Comparison of ENCODE assay signal across 8 cellular contexts in the genomic region with DNA sequence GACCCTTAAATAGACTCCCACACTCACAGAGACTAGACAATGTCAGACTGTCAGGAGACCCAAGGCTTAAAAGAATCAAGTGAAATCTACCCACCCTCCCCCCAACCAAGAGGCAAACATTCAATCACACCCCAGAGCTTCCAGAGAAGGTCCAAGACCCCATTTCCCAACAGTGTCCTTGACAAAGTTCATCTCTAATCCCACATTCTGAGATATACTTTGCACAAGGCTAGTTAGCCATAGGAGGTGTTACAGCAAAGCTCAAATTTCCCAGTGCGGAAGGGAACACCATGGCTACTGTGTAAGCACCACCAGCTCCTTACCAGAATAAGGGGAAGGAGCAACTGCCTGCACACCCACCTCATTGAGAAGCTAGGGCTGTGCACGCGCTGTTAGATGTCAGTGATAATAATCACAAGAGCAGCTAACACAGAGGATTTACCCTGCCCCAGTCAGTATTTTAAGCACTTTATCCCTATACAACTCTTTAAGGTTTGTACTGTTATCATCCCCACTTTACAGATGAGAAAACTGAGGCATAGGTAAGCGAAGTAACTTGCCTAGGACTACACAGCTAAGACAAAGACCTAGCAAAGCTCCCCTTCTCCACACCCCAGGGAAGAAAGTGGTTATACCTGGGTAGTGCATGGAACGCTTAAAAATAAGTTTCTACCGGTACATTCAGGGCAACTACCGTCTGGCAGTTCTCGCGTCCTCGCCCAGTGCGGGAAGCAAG. TPM values are rescaled to one million over a fixed set of nuclear protein-coding genes. Genes with fewer than 3 reads are reported as not detected.
DNase-seq lines count a peak whose midpoint lies in the region; ATAC-seq, FAIRE-seq and TF ChIP-seq lines count a peak whose summit lies in the region.

No MANE protein-coding gene starts in this region.

- DNase-seq in A549 (ENCODE audit: low read depth in 1 of 2, low spot score in 1 of 2) (no peak), chondrocyte (ENCODE audit: low spot score) (no peak), naive B cell (no peak), head of caudate nucleus (no peak), ACHN (no peak), HuH-7 (ENCODE audit: low spot score) (no peak)

- TF ChIP-seq CTCF in A549 (IDR thresholded peaks at IDR 0.05) (no peak), chondrocyte (IDR thresholded peaks at IDR 0.05) (no peak)

- peaks cover 33% of the 10 kb centered on the region for H3K27me3 ChIP-seq in HUES48 (ENCODE audit: control insufficient read depth, insufficient read depth, low read length)

- H3K9me3 ChIP-seq in A549, result no peaks in the 10 kb centered on the region
- no peaks in the 10 kb centered on the region for H3K9me3 ChIP-seq in HUES48 (ENCODE audit: control insufficient read depth, insufficient read depth, low read length)

- H3K4me1 Mint-ChIP-seq in chondrocyte (ENCODE audit: low read depth) (peaks cover 4% of the 10 kb centered on the region), naive B cell (peaks cover 15 to 22% (median 18%) of the 10 kb centered on the region in 3 donors)

- no peak overlapping the region for H3K9ac ChIP-seq in HUES48 (ENCODE audit: low read depth, low read length)

- H3K4me1 ChIP-seq in A549 (peaks cover 20% of the 10 kb centered on the region; the same call in 1 of the 3 replicates), HUES48 (ENCODE audit: control insufficient read depth, insufficient read depth, low read length) (peaks cover 9% of the 10 kb centered on the region)

- CTCF ChIA-PET in A549 (lab: Yijun Ruan, JAX), result interaction anchor here (0.9 to 2.9 kb wide), 11 partner anchors 10 to 88 kb away, joined by 3 to 18 read pairs (median 4); a partner anchor contains a TSS

- peak overlapping the region; percentile 93 for H3K4me2 ChIP-seq in A549

- H3K9me3 Mint-ChIP-seq in chondrocyte (ENCODE audit: low read depth) (no peaks in the 10 kb centered on the region), naive B cell (no peaks in the 10 kb centered on the region)

- WGBS in A549 (ENCODE audit: missing lambda C conversion rate), result 84% methylated on average over 11 of the region's 11 CpGs

- no peak for TF ChIP-seq EP300 in A549 (IDR thresholded peaks at IDR 0.05)

- FAIRE-seq in A549 (lab: Jason Lieb, UNC), result no peak

- TF ChIP-seq RAD21 in A549 (conservative IDR thresholded peaks at IDR 0.05 in 1 of 2, IDR thresholded peaks at IDR 0.05 in 1 of 2), result no peak

- H3K27ac Mint-ChIP-seq in chondrocyte (ENCODE audit: unreplicated experiment) (peak overlapping the region; percentile 33), naive B cell (peak overlapping the region in 2 of 6 donors; percentile 7 to 50)

- POLR2A ChIA-PET in A549 (lab: Yijun Ruan, JAX), result interaction anchor here (1.6 kb wide), 1 partner anchor 17 kb away, joined by 8 read pairs; a partner anchor contains a TSS

- H3K4me3 Mint-ChIP-seq in chondrocyte (ENCODE audit: unreplicated experiment) (peak overlapping the region; percentile 72), naive B cell (peak overlapping the region; percentile 56 to 86 (median 82))

- no peaks in the 10 kb centered on the region for H3K36me3 ChIP-seq in HUES48 (ENCODE audit: control insufficient read depth, insufficient read depth, low read length)

- ATAC-seq in A549 (no peak), naive B cell (ENCODE audit: low read depth in 2 of 2) (peak in 1 of 2 donors; percentile 11), GM21515 (IDR thresholded peaks at IDR 0.05; ENCODE audit: unreplicated experiment) (no peak)

- H3K27ac ChIP-seq in A549, result peak overlapping the region; percentile 94 to 99
- H3K27ac ChIP-seq in HUES48 (ENCODE audit: low read depth, low read length), result no peak overlapping the region

- in situ Hi-C loops in ACHN (cut with HindIII; ENCODE audit: low pct_ligation_motif_present, low pct_unique_long_range_greater_than_20kb, low sequenced_read_pairs), result no loop called here

- H3K36me3 Mint-ChIP-seq in chondrocyte (ENCODE audit: low read depth), result no peaks in the 10 kb centered on the region
- peaks cover 0 to 4% of the 10 kb centered on the region in 2 donors for H3K36me3 Mint-ChIP-seq in naive B cell

- intact Hi-C loops in head of caudate nucleus (cut with DNase I), result no loop called here

- peaks cover 4% of the 10 kb centered on the region for H3K27me3 Mint-ChIP-seq in chondrocyte (ENCODE audit: low read depth)
- peaks cover 56 to 72% (median 70%) of the 10 kb centered on the region in 3 donors for H3K27me3 Mint-ChIP-seq in naive B cell

- H3K4me3 ChIP-seq in A549 (peak overlapping the region; percentile 99), HUES48 (ENCODE audit: low read depth, low read length) (peak overlapping the region; percentile 93)

- TF ChIP-seq POLR2A in A549 (IDR thresholded peaks at IDR 0.05; ENCODE audit: low read length), result no peak

TF ChIP-seq in A549, 52 proteins besides CTCF, POLR2A, EP300 and RAD21:
- TF ChIP-seq, protein P1, sequence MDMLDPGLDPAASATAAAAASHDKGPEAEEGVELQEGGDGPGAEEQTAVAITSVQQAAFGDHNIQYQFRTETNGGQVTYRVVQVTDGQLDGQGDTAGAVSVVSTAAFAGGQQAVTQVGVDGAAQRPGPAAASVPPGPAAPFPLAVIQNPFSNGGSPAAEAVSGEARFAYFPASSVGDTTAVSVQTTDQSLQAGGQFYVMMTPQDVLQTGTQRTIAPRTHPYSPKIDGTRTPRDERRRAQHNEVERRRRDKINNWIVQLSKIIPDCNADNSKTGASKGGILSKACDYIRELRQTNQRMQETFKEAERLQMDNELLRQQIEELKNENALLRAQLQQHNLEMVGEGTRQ (IDR thresholded peaks at IDR 0.05), result no peak
- TF ChIP-seq, protein P2, sequence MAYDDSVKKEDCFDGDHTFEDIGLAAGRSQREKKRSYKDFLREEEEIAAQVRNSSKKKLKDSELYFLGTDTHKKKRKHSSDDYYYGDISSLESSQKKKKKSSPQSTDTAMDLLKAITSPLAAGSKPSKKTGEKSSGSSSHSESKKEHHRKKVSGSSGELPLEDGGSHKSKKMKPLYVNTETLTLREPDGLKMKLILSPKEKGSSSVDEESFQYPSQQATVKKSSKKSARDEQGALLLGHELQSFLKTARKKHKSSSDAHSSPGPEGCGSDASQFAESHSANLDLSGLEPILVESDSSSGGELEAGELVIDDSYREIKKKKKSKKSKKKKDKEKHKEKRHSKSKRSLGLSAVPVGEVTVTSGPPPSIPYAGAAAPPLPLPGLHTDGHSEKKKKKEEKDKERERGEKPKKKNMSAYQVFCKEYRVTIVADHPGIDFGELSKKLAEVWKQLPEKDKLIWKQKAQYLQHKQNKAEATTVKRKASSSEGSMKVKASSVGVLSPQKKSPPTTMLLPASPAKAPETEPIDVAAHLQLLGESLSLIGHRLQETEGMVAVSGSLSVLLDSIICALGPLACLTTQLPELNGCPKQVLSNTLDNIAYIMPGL (CRISPR knock-in tag; IDR thresholded peaks at IDR 0.05; ENCODE audit: borderline replicate concordance), result no peak
- TF ChIP-seq MYC (IDR thresholded peaks at IDR 0.05; ENCODE audit: borderline replicate concordance, low read length), result no peak
- TF ChIP-seq EHF (CRISPR knock-in tag; IDR thresholded peaks at IDR 0.05), result no peak
- no peak for TF ChIP-seq BHLHE40 (IDR thresholded peaks at IDR 0.05; ENCODE audit: low read depth, low read length)
- no peak for TF ChIP-seq HOXB13 (CRISPR knock-in tag; IDR thresholded peaks at IDR 0.05; ENCODE audit: low read depth)
- TF ChIP-seq, protein P3, sequence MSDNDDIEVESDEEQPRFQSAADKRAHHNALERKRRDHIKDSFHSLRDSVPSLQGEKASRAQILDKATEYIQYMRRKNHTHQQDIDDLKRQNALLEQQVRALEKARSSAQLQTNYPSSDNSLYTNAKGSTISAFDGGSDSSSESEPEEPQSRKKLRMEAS (IDR thresholded peaks at IDR 0.05), result no peak
- no peak for TF ChIP-seq NR3C1 (IDR thresholded peaks at IDR 0.05)
- no peak for TF ChIP-seq NFE2L2 (conservative IDR thresholded peaks at IDR 0.05; ENCODE audit: low read length)
- TF ChIP-seq ESRRA (IDR thresholded peaks at IDR 0.05; ENCODE audit: borderline replicate concordance, low read length), result no peak
- TF ChIP-seq JUN (IDR thresholded peaks at IDR 0.05), result no peak
- TF ChIP-seq HOXA7 (CRISPR knock-in tag; IDR thresholded peaks at IDR 0.05), result no peak
- TF ChIP-seq KDM5A (IDR thresholded peaks at IDR 0.05), result no peak
- TF ChIP-seq, protein P4, sequence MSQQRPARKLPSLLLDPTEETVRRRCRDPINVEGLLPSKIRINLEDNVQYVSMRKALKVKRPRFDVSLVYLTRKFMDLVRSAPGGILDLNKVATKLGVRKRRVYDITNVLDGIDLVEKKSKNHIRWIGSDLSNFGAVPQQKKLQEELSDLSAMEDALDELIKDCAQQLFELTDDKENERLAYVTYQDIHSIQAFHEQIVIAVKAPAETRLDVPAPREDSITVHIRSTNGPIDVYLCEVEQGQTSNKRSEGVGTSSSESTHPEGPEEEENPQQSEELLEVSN (IDR thresholded peaks at IDR 0.05; ENCODE audit: borderline replicate concordance, low read depth), result no peak
- no peak for TF ChIP-seq GATA3 (IDR thresholded peaks at IDR 0.05; ENCODE audit: borderline replicate concordance)
- no peak for TF ChIP-seq HOXB5 (CRISPR knock-in tag; IDR thresholded peaks at IDR 0.05)

RNA-seq across cellular contexts. Expression of a gene that starts 17.3 kb away (rescaled TPM):
- polyA plus RNA-seq in A549 (2011; rRNA removed), result 0.17 and 0.32 TPM in 2 replicates
- polyA plus RNA-seq in A549 (2012; cell fraction: cytosol; rRNA removed), result 0.22 and 0.27 TPM in 2 replicates
- polyA plus RNA-seq in A549 (2012; cell fraction: nucleus; rRNA removed), result 0.11 and 0.15 TPM in 2 replicates
- 0.18 to 0.24 TPM (median 0.18 TPM) in 3 replicates for polyA plus RNA-seq in A549 (2017; fragmentation: RNase III; extraction: RNeasy Plus Mini Kit Qiagen cat#74134 plus additional on column Dnase treatment)
- 0.15 and 0.17 TPM in 2 replicates for polyA minus RNA-seq in A549 (2011; rRNA and poly(A)+ RNA removed)
- not detected in 3 replicates for total RNA-seq in chondrocyte
- polyA plus RNA-seq in naive B cell (ENCODE audit: low read depth in 6 of 6), result not detected
